ENCODE assay signal across 24 cellular contexts in the genomic region with DNA sequence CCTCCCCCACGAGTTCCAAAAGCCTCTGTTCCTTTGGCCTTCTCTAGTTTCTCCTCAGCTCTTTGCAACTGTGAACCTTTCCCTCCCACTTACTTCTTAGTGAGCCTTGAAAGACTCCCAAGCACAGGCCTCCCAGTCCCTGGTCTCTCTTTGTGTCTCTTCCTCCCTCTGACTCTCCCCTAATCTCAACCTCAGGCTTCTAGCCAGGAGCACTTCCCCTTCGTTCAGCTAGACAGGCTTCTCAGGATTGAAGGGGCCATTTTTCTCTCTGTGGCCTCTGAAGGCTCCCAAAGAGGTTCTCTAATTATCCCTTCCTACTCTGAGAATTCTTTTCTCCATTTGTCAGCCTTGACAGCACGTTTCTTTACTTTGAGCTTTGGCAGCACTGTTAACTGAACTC. TPM values are rescaled to one million over a fixed set of nuclear protein-coding genes. Genes with fewer than 3 reads are reported as not detected.
"Had no signal": no experiment of that assay in that cellular context is flagged by ENCODE, and none has a peak within 500 bp of the region (broad histone marks: within the 10 kb centered on the region; RNA-seq: fewer than 3 reads in every experiment).

No MANE protein-coding gene starts in this region.

- H3K4me3 Mint-ChIP-seq: activated CD4-positive, alpha-beta T cell treated with anti-CD3 and anti-CD28 coated beads, Interleukin-2, amount 10 ng/mL, durations not matched to agents 7 days and 5 days; activated naive CD8-positive, alpha-beta T cell; dendritic cell treated with granulocyte-macrophage colony-stimulating factor and Interleukin-4, amounts not matched to agents 40 ng/mL and 50 ng/mL, for 4 days; effector memory CD8-positive, alpha-beta T cell; naive B cell had no signal

- H3K4me1 Mint-ChIP-seq: activated CD4-positive, alpha-beta T cell treated with anti-CD3 and anti-CD28 coated beads, Interleukin-2, amount 10 ng/mL, durations not matched to agents 7 days and 5 days; naive B cell had no signal

- H3K27me3 Mint-ChIP-seq: activated CD4-positive, alpha-beta T cell treated with anti-CD3 and anti-CD28 coated beads, Interleukin-2, amount 10 ng/mL, durations not matched to agents 7 days and 5 days; dendritic cell treated with granulocyte-macrophage colony-stimulating factor and Interleukin-4, amounts not matched to agents 40 ng/mL and 50 ng/mL, for 4 days; effector memory CD8-positive, alpha-beta T cell; naive B cell had no signal

- H3K4me1 ChIP-seq: tibial nerve had no signal

- H3K36me3 ChIP-seq: brain microvascular endothelial cell, tibial nerve had no signal

- H3K36me3 Mint-ChIP-seq: activated naive CD8-positive, alpha-beta T cell; naive B cell had no signal

- H3K9me3 ChIP-seq: tibial nerve had no signal

- DNase-seq: activated CD4-positive, alpha-beta T cell treated with anti-CD3 and anti-CD28 coated beads, Interleukin-2, amount 10 ng/mL, durations not matched to agents 7 days and 5 days; activated CD4-positive, CD25-positive, alpha-beta regulatory T cell; activated CD8-positive, alpha-beta memory T cell treated with anti-CD3 and anti-CD28 coated beads, Interleukin-2, amount 50 U/mL, for 48 hours; activated gamma-delta T cell treated with Interleukin-2 at 50 U/mL for 16 hours; amniotic stem cell; brain microvascular endothelial cell; effector memory CD8-positive, alpha-beta T cell; foreskin melanocyte; naive B cell; nucleus accumbens; posterior cingulate gyrus; stimulated activated CD4-positive, alpha-beta T cell treated with anti-CD3 and anti-CD28 coated beads, Interleukin-15, amount 100 ng/mL, for 24 hours; stimulated activated CD4-positive, alpha-beta T cell treated with anti-CD3 and anti-CD28 coated beads, Interleukin-4, amount 100 ng/mL, for 1 hour; stimulated activated naive CD4-positive, alpha-beta T cell treated with Interleukin-2 at 50 U/mL for 16 hours; substantia nigra had no signal

- H3K27me3 ChIP-seq: brain microvascular endothelial cell, tibial nerve had no signal

- H3K9me3 Mint-ChIP-seq: activated CD4-positive, alpha-beta T cell treated with anti-CD3 and anti-CD28 coated beads, Interleukin-2, amount 10 ng/mL, durations not matched to agents 7 days and 5 days had no signal

- H3K27ac Mint-ChIP-seq: activated CD4-positive, alpha-beta T cell treated with anti-CD3 and anti-CD28 coated beads, Interleukin-2, amount 10 ng/mL, durations not matched to agents 7 days and 5 days; activated naive CD8-positive, alpha-beta T cell; dendritic cell treated with granulocyte-macrophage colony-stimulating factor and Interleukin-4, amounts not matched to agents 40 ng/mL and 50 ng/mL, for 4 days; effector memory CD8-positive, alpha-beta T cell; naive B cell had no signal

- ATAC-seq: effector memory CD8-positive, alpha-beta T cell; left lobe of liver had no signal

- H3K4me3 ChIP-seq: skin epidermis, tibial nerve had no signal

- H3K27ac ChIP-seq: brain microvascular endothelial cell, epithelial cell of prostate, skin epidermis, tibial nerve had no signal

RNA-seq across cellular contexts. Expression of a gene that starts 50.2 kb away (rescaled TPM):
- total RNA-seq: activated CD4-positive, alpha-beta T cell treated with anti-CD3 and anti-CD28 coated beads, Interleukin-2, amount 10 ng/mL, durations not matched to agents 7 days and 5 days; fibroblast of lung; lung microvascular endothelial cell; T-helper 2 cell treated with Interferon-gamma antibody and Interleukin-4, amounts not matched to agents 100 ng/mL and 5 ng/mL, for 36 hours had no signal
